8 cellular contexts compared by ENCODE assay signal in the genomic region with DNA sequence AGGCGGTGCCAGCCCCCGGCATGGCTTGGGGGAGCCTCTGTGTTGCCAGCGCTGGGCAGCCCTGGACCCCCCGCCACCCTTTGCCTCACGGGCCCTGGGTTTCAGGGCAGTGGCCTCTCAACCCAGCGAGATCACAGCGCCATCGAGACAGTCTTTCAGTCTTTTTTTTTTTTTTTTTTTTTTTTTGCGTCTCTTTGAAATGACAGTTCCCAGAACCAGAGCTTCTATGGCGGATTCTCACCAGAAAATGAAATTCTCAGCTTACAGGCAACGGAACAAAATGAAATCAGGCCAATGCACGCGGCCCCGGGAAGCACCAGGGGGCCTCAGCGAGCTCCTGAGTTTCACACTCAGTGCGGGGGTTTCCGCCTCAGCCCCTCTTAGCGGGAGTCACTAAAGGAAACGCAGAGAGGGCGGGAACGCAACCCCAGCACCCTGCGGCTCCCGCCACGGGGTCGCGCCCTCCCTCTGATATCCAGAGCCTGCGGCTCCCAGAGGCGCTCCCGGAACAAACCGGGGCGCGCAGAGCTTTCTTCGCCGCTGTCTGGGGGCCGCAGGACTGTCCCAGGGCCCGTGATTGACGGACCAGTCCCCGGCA. TPM values are rescaled to one million over a fixed set of nuclear protein-coding genes. Genes with fewer than 3 reads are reported as not detected.
A peak's percentile ranks its signal among the peaks of the same experiment; 100 is the strongest.
DNase-seq lines count a peak whose midpoint lies in the region; ATAC-seq and TF ChIP-seq lines count a peak whose summit lies in the region.

No MANE protein-coding gene starts in this region.

- 1 to 2% methylated on average over 33 to 38 of the region's 38 CpGs for WGBS in esophagus, 2 donors

- DNase-seq in CD14-positive monocyte (ENCODE audit: low spot score) (no peak), NOMO-1 (lab: John Stamatoyannopoulos, UW; ENCODE audit: unreplicated experiment in 2 of 2) (peak; percentile 25 to 44)
- peak; percentile 83 for DNase-seq in activated T-cell treated with anti-CD3 and anti-CD28 coated beads, Interleukin-2, amount 50 U/mL, for 1 hour
- peak; percentile 88 for DNase-seq in stimulated activated CD8-positive, alpha-beta memory T cell treated with anti-CD3 and anti-CD28 coated beads, Interleukin-4, amount 100 ng/mL, for 48 hours

- peaks cover 54 to 88% (median 59%) of the 10 kb centered on the region in 3 donors for H3K27me3 Mint-ChIP-seq in CD14-positive monocyte (ENCODE audit: low read depth in 3 of 3)

- peak overlapping the region; percentile 82 for H3K9ac ChIP-seq in muscle layer of colon (ENCODE audit: low read length)

- POLR2A ChIA-PET in HEK293 (lab: Yijun Ruan, JAX), result interaction anchor here (0.8 to 1.3 kb wide), 8 partner anchors 8 to 662 kb away, joined by 3 to 9 read pairs (median 4); a partner anchor contains a TSS

- H3K9me3 ChIP-seq in HEK293 (ENCODE audit: control insufficient read depth, insufficient read depth, low read depth, low read length), result no peaks in the 10 kb centered on the region
- no peaks in the 10 kb centered on the region for H3K9me3 ChIP-seq in esophagus (ENCODE audit: control insufficient read depth in 2 of 2, insufficient read depth in 1 of 2, low read depth in 1 of 2, low read length in 1 of 2)
- H3K9me3 ChIP-seq in muscle layer of colon (ENCODE audit: low read length), result no peaks in the 10 kb centered on the region

- peaks cover 15% of the 10 kb centered on the region for H3K4me1 Mint-ChIP-seq in CD14-positive monocyte

- no peak for ATAC-seq in GM21723 (IDR thresholded peaks at IDR 0.05; ENCODE audit: unreplicated experiment)

- no peaks in the 10 kb centered on the region for H3K36me3 Mint-ChIP-seq in CD14-positive monocyte

- peak overlapping the region; percentile 73 to 87 for H3K4me3 Mint-ChIP-seq in CD14-positive monocyte

- H3K4me1 ChIP-seq in HEK293 (ENCODE audit: control insufficient read depth, insufficient read depth, low read length) (peaks cover 23% of the 10 kb centered on the region), esophagus (ENCODE audit: control insufficient read depth in 2 of 2, insufficient read depth in 2 of 2, low read length in 1 of 2) (peaks cover 3 to 18% of the 10 kb centered on the region in 2 donors), muscle layer of colon (ENCODE audit: insufficient read depth, low read length) (peaks cover 38% of the 10 kb centered on the region)

- CTCF ChIA-PET in HEK293 (lab: Yijun Ruan, JAX), result interaction anchor here (0.6 to 2.7 kb wide), 13 partner anchors 10 to 364 kb away, joined by 3 to 14 read pairs (median 4); no protein-coding TSS in a partner anchor

- H3K27ac Mint-ChIP-seq in CD14-positive monocyte, result no peak overlapping the region

- H3K36me3 ChIP-seq in HEK293 (ENCODE audit: control insufficient read depth in 2 of 2, insufficient read depth in 1 of 2, low read length in 2 of 2) (no peaks in the 10 kb centered on the region), esophagus (ENCODE audit: control insufficient read depth in 2 of 2, insufficient read depth in 2 of 2, low read length in 1 of 2) (no peaks in the 10 kb centered on the region), muscle layer of colon (ENCODE audit: insufficient read depth, low read length) (no peaks in the 10 kb centered on the region)

- intact Hi-C loops in CD14-positive monocyte (cut with micrococcal nuclease), result no loop called here

- peak overlapping the region; percentile 24 for H3K4me3 ChIP-seq in HEK293 (ENCODE audit: low read depth, low read length)
- H3K4me3 ChIP-seq in esophagus (ENCODE audit: low read depth in 1 of 2, low read length in 2 of 2), result peak overlapping the region; percentile 35 to 36
- peak overlapping the region; percentile 54 to 66 for H3K4me3 ChIP-seq in muscle layer of colon (ENCODE audit: low read depth in 1 of 2, low read length in 2 of 2)

- H3K27ac ChIP-seq in HEK293 (ENCODE audit: extremely low read depth, low read depth, low read length), result peak overlapping the region; percentile 73
- H3K27ac ChIP-seq in esophagus (ENCODE audit: low read depth in 2 of 2, low read length in 1 of 2), result peak overlapping the region; percentile 91 to 93
- peak overlapping the region; percentile 99 for H3K27ac ChIP-seq in muscle layer of colon (ENCODE audit: low read depth, low read length)

- peaks cover 0 to 9% of the 10 kb centered on the region in 2 donors for H3K27me3 ChIP-seq in esophagus (ENCODE audit: control insufficient read depth in 1 of 2, insufficient read depth in 2 of 2, low read length in 2 of 2)
- no peaks in the 10 kb centered on the region for H3K27me3 ChIP-seq in muscle layer of colon (ENCODE audit: control insufficient read depth in 1 of 2, insufficient read depth in 2 of 2, low read length in 2 of 2)

- peaks cover 0 to 11% (median 2%) of the 10 kb centered on the region in 7 donors for H3K9me3 Mint-ChIP-seq in CD14-positive monocyte

- TF ChIP-seq CTCF in CD14-positive monocyte (IDR thresholded peaks at IDR 0.05) (peak; percentile 75), HEK293 (tag by site-specific recombination; IDR thresholded peaks at IDR 0.05) (peak; percentile 78)

TF ChIP-seq in HEK293, 187 proteins besides CTCF, POLR2A, EP300 and RAD21 (continues in another document):
- TF ChIP-seq, protein P1, sequence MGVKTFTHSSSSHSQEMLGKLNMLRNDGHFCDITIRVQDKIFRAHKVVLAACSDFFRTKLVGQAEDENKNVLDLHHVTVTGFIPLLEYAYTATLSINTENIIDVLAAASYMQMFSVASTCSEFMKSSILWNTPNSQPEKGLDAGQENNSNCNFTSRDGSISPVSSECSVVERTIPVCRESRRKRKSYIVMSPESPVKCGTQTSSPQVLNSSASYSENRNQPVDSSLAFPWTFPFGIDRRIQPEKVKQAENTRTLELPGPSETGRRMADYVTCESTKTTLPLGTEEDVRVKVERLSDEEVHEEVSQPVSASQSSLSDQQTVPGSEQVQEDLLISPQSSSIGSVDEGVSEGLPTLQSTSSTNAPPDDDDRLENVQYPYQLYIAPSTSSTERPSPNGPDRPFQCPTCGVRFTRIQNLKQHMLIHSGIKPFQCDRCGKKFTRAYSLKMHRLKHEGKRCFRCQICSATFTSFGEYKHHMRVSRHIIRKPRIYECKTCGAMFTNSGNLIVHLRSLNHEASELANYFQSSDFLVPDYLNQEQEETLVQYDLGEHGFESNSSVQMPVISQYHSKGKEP (tag by site-specific recombination; IDR thresholded peaks at IDR 0.05), result peak; percentile 46; the same call in 1 of the 2 replicates
- peak; percentile 50; the same call in 1 of the 2 replicates for TF ChIP-seq ZSCAN30 (tag by site-specific recombination; IDR thresholded peaks at IDR 0.05)
- TF ChIP-seq BCL11A (tag by site-specific recombination; IDR thresholded peaks at IDR 0.05; ENCODE audit: low read depth), result 0 out of 2 replicates have a peak, but pooled peaks have one; percentile 10
- no peak for TF ChIP-seq ZNF785 (tag by site-specific recombination; IDR thresholded peaks at IDR 0.05)
- TF ChIP-seq ZNF324 (tag by site-specific recombination; IDR thresholded peaks at IDR 0.05), result 0 out of 2 replicates have a peak, but pooled peaks have one; percentile 39
- TF ChIP-seq SP2 (tag by site-specific recombination; IDR thresholded peaks at IDR 0.05), result peak; percentile 59
- TF ChIP-seq, protein P2, sequence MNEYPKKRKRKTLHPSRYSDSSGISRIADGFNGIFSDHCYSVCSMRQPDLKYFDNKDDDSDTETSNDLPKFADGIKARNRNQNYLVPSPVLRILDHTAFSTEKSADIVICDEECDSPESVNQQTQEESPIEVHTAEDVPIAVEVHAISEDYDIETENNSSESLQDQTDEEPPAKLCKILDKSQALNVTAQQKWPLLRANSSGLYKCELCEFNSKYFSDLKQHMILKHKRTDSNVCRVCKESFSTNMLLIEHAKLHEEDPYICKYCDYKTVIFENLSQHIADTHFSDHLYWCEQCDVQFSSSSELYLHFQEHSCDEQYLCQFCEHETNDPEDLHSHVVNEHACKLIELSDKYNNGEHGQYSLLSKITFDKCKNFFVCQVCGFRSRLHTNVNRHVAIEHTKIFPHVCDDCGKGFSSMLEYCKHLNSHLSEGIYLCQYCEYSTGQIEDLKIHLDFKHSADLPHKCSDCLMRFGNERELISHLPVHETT (tag by site-specific recombination; IDR thresholded peaks at IDR 0.05), result peak; percentile 80
- TF ChIP-seq, protein P3, sequence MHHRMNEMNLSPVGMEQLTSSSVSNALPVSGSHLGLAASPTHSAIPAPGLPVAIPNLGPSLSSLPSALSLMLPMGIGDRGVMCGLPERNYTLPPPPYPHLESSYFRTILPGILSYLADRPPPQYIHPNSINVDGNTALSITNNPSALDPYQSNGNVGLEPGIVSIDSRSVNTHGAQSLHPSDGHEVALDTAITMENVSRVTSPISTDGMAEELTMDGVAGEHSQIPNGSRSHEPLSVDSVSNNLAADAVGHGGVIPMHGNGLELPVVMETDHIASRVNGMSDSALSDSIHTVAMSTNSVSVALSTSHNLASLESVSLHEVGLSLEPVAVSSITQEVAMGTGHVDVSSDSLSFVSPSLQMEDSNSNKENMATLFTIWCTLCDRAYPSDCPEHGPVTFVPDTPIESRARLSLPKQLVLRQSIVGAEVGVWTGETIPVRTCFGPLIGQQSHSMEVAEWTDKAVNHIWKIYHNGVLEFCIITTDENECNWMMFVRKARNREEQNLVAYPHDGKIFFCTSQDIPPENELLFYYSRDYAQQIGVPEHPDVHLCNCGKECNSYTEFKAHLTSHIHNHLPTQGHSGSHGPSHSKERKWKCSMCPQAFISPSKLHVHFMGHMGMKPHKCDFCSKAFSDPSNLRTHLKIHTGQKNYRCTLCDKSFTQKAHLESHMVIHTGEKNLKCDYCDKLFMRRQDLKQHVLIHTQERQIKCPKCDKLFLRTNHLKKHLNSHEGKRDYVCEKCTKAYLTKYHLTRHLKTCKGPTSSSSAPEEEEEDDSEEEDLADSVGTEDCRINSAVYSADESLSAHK (tag by site-specific recombination; IDR thresholded peaks at IDR 0.05), result no peak
- peak; percentile 26; the same call in 1 of the 2 replicates for TF ChIP-seq ZBTB48 (tag by site-specific recombination; IDR thresholded peaks at IDR 0.05)
- peak; percentile 64; the same call in 1 of the 2 replicates for TF ChIP-seq KLF10 (tag by site-specific recombination; IDR thresholded peaks at IDR 0.05)
- no peak for TF ChIP-seq ZNF792 (tag by site-specific recombination; IDR thresholded peaks at IDR 0.05)
- TF ChIP-seq IKZF3 (tag by site-specific recombination; IDR thresholded peaks at IDR 0.05), result peak; percentile 86
- TF ChIP-seq ZNF114 (tag by site-specific recombination; IDR thresholded peaks at IDR 0.05), result no peak
- peak; percentile 82 for TF ChIP-seq ZEB2 (tag by site-specific recombination; IDR thresholded peaks at IDR 0.05)
- TF ChIP-seq ZNF48 (tag by site-specific recombination; IDR thresholded peaks at IDR 0.05), result no peak
- peak; percentile 19; the same call in 1 of the 2 replicates for TF ChIP-seq ZBTB21 (tag by site-specific recombination; IDR thresholded peaks at IDR 0.05)
- peak; percentile 67 for TF ChIP-seq OSR2 (tag by site-specific recombination; IDR thresholded peaks at IDR 0.05)
- TF ChIP-seq ZNF175 (tag by site-specific recombination; IDR thresholded peaks at IDR 0.05), result no peak
- peak; percentile 68; the same call in 1 of the 2 replicates for TF ChIP-seq KLF8 (tag by site-specific recombination; IDR thresholded peaks at IDR 0.05)

RNA-seq across cellular contexts. Expression of a gene that starts 8.0 kb away (rescaled TPM):
- under 1 TPM; 0.08 to 0.10 TPM for polyA plus RNA-seq in CD14-positive monocyte
- 100 to 1,000 TPM; 105 to 123 TPM for polyA plus RNA-seq in esophagus

Comparison
In these comparisons a context has a peak if more than half of its experiments do, and no peak if none do; other contexts are left out.
1. RNA of a gene that starts 8.0 kb away (polyA plus RNA-seq): 105 to 123 TPM in esophagus; 0.08 to 0.10 TPM in CD14-positive monocyte; every median in the first group is over 10 times any median in the second.
2. Peak in every context shown above with its lines, with median percentiles within 50 percentile points of each other: H3K27ac ChIP-seq and H3K4me3 ChIP-seq.